ENCODE assay signal across 8 cellular contexts in genomic region chr6:31356216-31356945, GRCh38. TPM values are rescaled to one million over a fixed set of nuclear protein-coding genes. Genes with fewer than 3 reads are reported as not detected.
DNase-seq lines count a peak whose midpoint lies in the region; ATAC-seq and TF ChIP-seq lines count a peak whose summit lies in the region.

No MANE protein-coding gene starts in this region.

- DNase-seq in PC-9 (no peak), astrocyte of the spinal cord (ENCODE audit: low read depth, low spot score) (no peak), kidney epithelial cell (ENCODE audit: low read depth) (no peak), GM19238 (ENCODE audit: insufficient read length, low spot score) (no peak), GDM1 (lab: John Stamatoyannopoulos, UW) (no peak)
- peak in 2 of 3 donors; percentile 21 to 41 for DNase-seq in stimulated activated CD4-positive, alpha-beta T cell treated with anti-CD3 and anti-CD28 coated beads, TNF-alpha, amount 100 ng/mL, for 1 hour (ENCODE audit: low read depth in 3 of 3, low spot score in 1 of 3)

- no peaks in the 10 kb centered on the region for H3K9me2 ChIP-seq in PC-9 (ENCODE audit: insufficient read depth)

- TF ChIP-seq CTCF in PC-9 (conservative IDR thresholded peaks at IDR 0.05) (no peak), astrocyte of the spinal cord (IDR thresholded peaks at IDR 0.05; ENCODE audit: low read depth, low read length) (no peak), kidney epithelial cell (IDR thresholded peaks at IDR 0.05; ENCODE audit: insufficient read depth, low read length, poor library complexity, severe bottlenecking) (no peak)

- ATAC-seq in GM19397 (IDR thresholded peaks at IDR 0.05; ENCODE audit: unreplicated experiment), result peak; percentile 32

- H4K20me1 ChIP-seq in PC-9 (ENCODE audit: insufficient read depth), result no peaks in the 10 kb centered on the region

- H3K36me3 ChIP-seq in ACC112 (ENCODE audit: insufficient read depth, low read length) (peaks cover 24% of the 10 kb centered on the region), PC-9 (ENCODE audit: low read depth) (no peaks in the 10 kb centered on the region), kidney epithelial cell (ENCODE audit: control insufficient read depth, insufficient read depth, low read length) (no peaks in the 10 kb centered on the region)

- H2AFZ ChIP-seq in ACC112 (ENCODE audit: low read length, unreplicated experiment) (no peak overlapping the region), PC-9 (peak overlapping the region; percentile 60; the same call in 1 of the 2 replicates)

- H3K27ac ChIP-seq in ACC112 (ENCODE audit: low read depth, low read length) (peak overlapping the region; percentile 53; the same call in 1 of the 2 replicates), PC-9 (no peak overlapping the region)

- H3K4me3 ChIP-seq in ACC112 (ENCODE audit: low read depth, low read length) (peak overlapping the region; percentile 95), PC-9 (peak overlapping the region; percentile 58; the same call in 1 of the 2 replicates), astrocyte of the spinal cord (ENCODE audit: low read depth, low read length) (peak overlapping the region; percentile 61), kidney epithelial cell (ENCODE audit: low read depth, low read length) (peak overlapping the region; percentile 62)

- BruUV-seq in PC-9 (replicated peaks; lab: Mats Ljungman, UMichigan), result TSS peak; percentile 64

- H3F3A ChIP-seq in PC-9 (ENCODE audit: insufficient read depth, low read depth), result no peaks in the 10 kb centered on the region

- intact Hi-C loops in PC-9 (cut with micrococcal nuclease; ENCODE audit: unreplicated experiment), result no loop called here

- CTCF ChIA-PET in PC-9 (lab: Charles Lee), result interaction anchor here (0.6 kb wide), 1 partner anchor 152 kb away, joined by 8 read pairs; no protein-coding TSS in a partner anchor

- H3K4me1 ChIP-seq in ACC112 (ENCODE audit: control insufficient read depth, insufficient read depth, low read length, unreplicated experiment) (peaks cover 20% of the 10 kb centered on the region), PC-9 (replicated peaks; ENCODE audit: insufficient read depth) (no peaks in the 10 kb centered on the region)

- peaks cover under 1% of the 10 kb centered on the region; the same call in 1 of the 2 replicates for H3K27me3 ChIP-seq in ACC112 (ENCODE audit: insufficient read depth, low read length)
- H3K27me3 ChIP-seq in PC-9 (ENCODE audit: insufficient read depth, low read depth), result peaks cover 16% of the 10 kb centered on the region
- peaks cover 8% of the 10 kb centered on the region for H3K27me3 ChIP-seq in kidney epithelial cell (ENCODE audit: control insufficient read depth, insufficient read depth, low read length)

- peaks cover 24% of the 10 kb centered on the region for H3K79me2 ChIP-seq in ACC112 (ENCODE audit: control insufficient read depth, insufficient read depth, low read length, unreplicated experiment)
- H3K79me2 ChIP-seq in PC-9 (ENCODE audit: low read depth), result no peaks in the 10 kb centered on the region

- no peaks in the 10 kb centered on the region for H3K9me3 ChIP-seq in PC-9 (ENCODE audit: insufficient read depth, low read depth)

- in situ Hi-C loops in astrocyte of the spinal cord (cut with HindIII; ENCODE audit: low sequenced_read_pairs), result no loop called here

- POLR2A ChIA-PET in PC-9 (lab: Charles Lee; ENCODE audit: unreplicated experiment), result no interaction called here

- H3K4me2 ChIP-seq in PC-9, result peak overlapping the region; percentile 84

RNA-seq across cellular contexts. Expression of gene HLA-B, which starts 0.6 kb away (rescaled TPM):
- total RNA-seq in PC-9 (2021) (137 and 204 TPM in 2 replicates), kidney epithelial cell (484 and 545 TPM in 2 replicates)

RNA-seq across cellular contexts. Expression of gene MICA, which starts 47.0 kb away (rescaled TPM):
- total RNA-seq in PC-9 (2021) (11.8 and 13.5 TPM in 2 replicates), kidney epithelial cell (33.2 and 48.8 TPM in 2 replicates)

Comparison
In these comparisons a context has a peak if more than half of its experiments do, and no peak if none do; other contexts are left out.
1. DNase-seq: peak in stimulated activated CD4-positive, alpha-beta T cell treated with anti-CD3 and anti-CD28 coated beads, TNF-alpha, amount 100 ng/mL, for 1 hour (2 of 3); none in PC-9 (0 of 2), astrocyte of the spinal cord (single experiment), kidney epithelial cell (single experiment), GM19238 (single experiment) and GDM1 (single experiment).
2. Peak in every context shown above with its lines, with median percentiles within 50 percentile points of each other: H3K4me3 ChIP-seq.